Comparison of ENCODE assay signal across 19 cellular contexts in the genomic region with DNA sequence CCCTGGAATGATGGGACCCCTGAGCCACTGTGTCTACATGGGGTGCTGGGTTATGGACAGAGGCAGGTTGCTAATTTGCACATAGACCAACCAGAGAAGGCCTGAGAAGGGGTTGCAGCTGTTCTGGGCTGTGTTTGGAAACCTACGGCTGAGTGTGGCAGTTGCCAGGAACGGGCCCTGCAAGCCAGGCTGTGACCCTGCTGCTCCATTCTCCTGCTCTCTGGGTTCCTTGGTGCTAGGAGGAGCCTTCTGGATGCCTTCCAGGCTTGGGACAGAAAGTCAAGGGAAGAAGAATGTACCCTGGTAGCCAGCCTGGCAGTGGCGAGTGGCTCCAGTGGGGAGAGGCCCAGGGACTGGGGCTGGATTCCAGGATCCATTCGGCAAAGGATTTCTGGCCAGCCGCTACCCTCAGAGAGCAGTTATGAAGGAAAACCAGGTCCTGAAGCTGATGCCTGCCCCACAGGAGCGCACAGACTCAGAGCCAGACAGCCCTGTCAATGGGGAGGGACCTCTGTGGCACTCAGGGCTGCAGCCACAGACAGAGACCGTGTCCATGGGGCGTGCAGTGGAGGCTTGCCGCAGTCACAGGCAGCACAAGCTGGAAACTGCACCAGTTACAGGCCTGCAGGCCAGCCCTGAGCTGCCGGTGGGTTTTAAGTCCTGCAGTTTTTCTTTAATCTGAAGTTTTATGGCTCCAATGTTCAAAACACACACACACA. TPM values are rescaled to one million over a fixed set of nuclear protein-coding genes. Genes with fewer than 3 reads are reported as not detected.
DNase-seq lines count a peak whose midpoint lies in the region; ATAC-seq, FAIRE-seq and TF ChIP-seq lines count a peak whose summit lies in the region.
"Had no signal": no experiment of that assay in that cellular context is flagged by ENCODE, and none has a peak within 500 bp of the region (broad histone marks: within the 10 kb centered on the region; RNA-seq: fewer than 3 reads in every experiment).

No MANE protein-coding gene starts in this region.

- no peak overlapping the region for H4K8ac ChIP-seq in H1 (ENCODE audit: extremely low read depth, insufficient read depth, low read length)

- H2BK120ac ChIP-seq in H1 (replicated peaks; ENCODE audit: low read depth, low read length) = no peak overlapping the region

- no peaks in the 10 kb centered on the region for H3K9me3 ChIP-seq in H1 (ENCODE audit: insufficient read depth in 2 of 2, low read depth in 1 of 2, low read length in 1 of 2)
- no peaks in the 10 kb centered on the region for H3K9me3 ChIP-seq in body of pancreas

- H3K56ac ChIP-seq in H1 (replicated peaks; ENCODE audit: insufficient read length, low read depth, low read length) = no peak overlapping the region

- H3K18ac ChIP-seq in H1 (ENCODE audit: extremely low read depth, low read length) = no peak overlapping the region

- H3K4me1 ChIP-seq in H1 (replicated peaks in 1 of 4; ENCODE audit: control insufficient read depth in 3 of 4, insufficient read depth in 4 of 4, low read length in 3 of 4) = no peaks in the 10 kb centered on the region
- H3K4me1 ChIP-seq in body of pancreas = no peaks in the 10 kb centered on the region

- H3K4me3 ChIP-seq in H1 (ENCODE audit: extremely low read depth in 1 of 4, insufficient read depth in 2 of 4, low read depth in 3 of 4, low read length in 4 of 4) = no peak overlapping the region
- no peak overlapping the region for H3K4me3 ChIP-seq in body of pancreas

- H3K9ac ChIP-seq in H1 (replicated peaks in 1 of 4; ENCODE audit: extremely low read depth in 1 of 4, low read depth in 3 of 4, low read length in 3 of 4) = no peak overlapping the region

- POLR2A ChIA-PET in H1 (lab: Charles Lee; ENCODE audit: partially characterized antibody) = interaction anchor here (1.3 to 1.6 kb wide), 4 partner anchors 9 to 144 kb away, joined by 3 to 4 read pairs (median 4); partner anchors contain the start of gene ACAD9

- 96% methylated on average over 10 of the region's 10 CpGs; no CpG with 5 or more reads in 1 of the 2 experiments for WGBS in H1 (ENCODE audit: extremely low coverage in 1 of 2, insufficient coverage in 1 of 2, insufficient read length in 1 of 2, insufficient replicate concordance in 2 of 2, low coverage in 1 of 2, low lambda C conversion rate in 2 of 2, missing lambda C conversion rate in 1 of 2), 2 experiments
- 93 to 96% methylated on average over 9 to 10 of the region's 10 CpGs for WGBS in body of pancreas, 2 donors

- peak; percentile 51 for ATAC-seq in Right ventricle myocardium inferior
- ATAC-seq in HG03139 (IDR thresholded peaks at IDR 0.05; ENCODE audit: unreplicated experiment) = no peak
- ATAC-seq in body of pancreas = no peak
- ATAC-seq: PC-3 had no signal

- H3K79me1 ChIP-seq in H1 (ENCODE audit: low read depth, low read length) = no peaks in the 10 kb centered on the region

- H3K14ac ChIP-seq in H1 (ENCODE audit: insufficient read length) = no peak overlapping the region

- no peaks in the 10 kb centered on the region; a peak in 1 of 4 replicates for H3K79me2 ChIP-seq in H1 (ENCODE audit: control insufficient read depth in 1 of 2, insufficient read depth in 2 of 2, low read length in 2 of 2)

- peaks cover 0 to 2% of the 10 kb centered on the region in 2 experiments for H4K20me1 ChIP-seq in H1 (replicated peaks in 1 of 2; ENCODE audit: control insufficient read depth in 1 of 2, insufficient read depth in 2 of 2, low read length in 2 of 2)

- H3K4me1 Mint-ChIP-seq in type B pancreatic cell (ENCODE audit: unreplicated experiment) = no peaks in the 10 kb centered on the region

- no peaks in the 10 kb centered on the region for H3K27me3 Mint-ChIP-seq in type B pancreatic cell

- TF ChIP-seq EP300 in H1 (IDR thresholded peaks at IDR 0.05; ENCODE audit: borderline replicate concordance in 1 of 2, low read depth in 2 of 2, low read length in 2 of 2) = no peak

- no peak overlapping the region for H4K5ac ChIP-seq in H1 (ENCODE audit: insufficient read length, low read depth, low read length)

- H3K27me3 ChIP-seq in H1 (replicated peaks in 1 of 4; ENCODE audit: control insufficient read depth in 3 of 4, extremely low read depth in 1 of 4, insufficient read depth in 3 of 4, low read length in 3 of 4) = no peaks in the 10 kb centered on the region
- no peaks in the 10 kb centered on the region for H3K27me3 ChIP-seq in body of pancreas

- TF ChIP-seq CTCF in H1 (IDR thresholded peaks at IDR 0.05; ENCODE audit: control extremely low read depth in 1 of 3, insufficient read depth in 1 of 3, low read depth in 1 of 3, low read length in 3 of 3) (no peak), type B pancreatic cell (conservative IDR thresholded peaks at IDR 0.05) (no peak), body of pancreas (IDR thresholded peaks at IDR 0.05) (no peak)

- no peak overlapping the region for H3K23ac ChIP-seq in H1 (ENCODE audit: insufficient read length)

- H2BK15ac ChIP-seq in H1 (ENCODE audit: low read length) = no peak overlapping the region

- FAIRE-seq in H1 (lab: Jason Lieb, UNC) = no peak
- FAIRE-seq: frontal cortex had no signal

- CTCF ChIA-PET in H1 (lab: Charles Lee; ENCODE audit: partially characterized antibody) = interaction anchor here (0.6 to 1.4 kb wide), 5 partner anchors 13 to 196 kb away, joined by 3 read pairs; no protein-coding TSS in a partner anchor

- no peaks in the 10 kb centered on the region for H3K23me2 ChIP-seq in H1 (ENCODE audit: low read depth, low read length)

- H3K9me3 Mint-ChIP-seq in type B pancreatic cell = no peaks in the 10 kb centered on the region

- DNase-seq in Right ventricle myocardium inferior (ENCODE audit: missing footprints) (no peak), cardiac septum (ENCODE audit: low spot score) (no peak), H1 (ENCODE audit: low read depth in 1 of 2, low spot score in 2 of 2) (no peak), myocyte (ENCODE audit: low read depth) (peak; percentile 84), type B pancreatic cell (ENCODE audit: extremely low spot score, unreplicated experiment) (no peak), body of pancreas (no peak), SK-N-DZ (ENCODE audit: low spot score) (no peak)
- DNase-seq: activated naive CD4-positive, alpha-beta T cell treated with Interleukin-2 at 50 U/mL for 16 hours; central memory CD4-positive, alpha-beta T cell; COR-L47; NCI-H1930; NCI-H526; PC-3; posterior cingulate gyrus; stimulated activated CD4-positive, alpha-beta T cell treated with anti-CD3 and anti-CD28 coated beads, Interleukin-15, amount 100 ng/mL, for 24 hours; SW 1271 had no signal

- H2BK20ac ChIP-seq in H1 (ENCODE audit: low read length) = no peak overlapping the region

- H2BK12ac ChIP-seq in H1 (ENCODE audit: low read depth, low read length) = no peak overlapping the region

- no peak overlapping the region for H4K91ac ChIP-seq in H1 (replicated peaks; ENCODE audit: insufficient read length, low read length)

- H3K4me2 ChIP-seq in H1 (ENCODE audit: insufficient read depth in 1 of 2, low read depth in 2 of 2, low read length in 2 of 2) = no peak overlapping the region

- H3K36me3 ChIP-seq in H1 (ENCODE audit: control insufficient read depth in 2 of 4, insufficient read depth in 4 of 4, low read length in 3 of 4) (peaks cover 0 to 6% (median 1%) of the 10 kb centered on the region in 4 experiments; a peak in 3 of 8 replicates), body of pancreas (replicated peaks in 1 of 2; ENCODE audit: insufficient read depth in 1 of 2, low read depth in 2 of 2) (no peaks in the 10 kb centered on the region)

- H2AFZ ChIP-seq in H1 (ENCODE audit: low read length) = no peak overlapping the region

- H3K4me3 Mint-ChIP-seq in type B pancreatic cell = no peak overlapping the region

- H3K36me3 Mint-ChIP-seq in type B pancreatic cell = peaks cover 10% of the 10 kb centered on the region

- intact Hi-C loops in Right ventricle myocardium inferior (cut with DNase I) = no loop called here
- intact Hi-C loops in cardiac septum (cut with DNase I) = no loop called here
- intact Hi-C loops in body of pancreas (cut with DNase I) = no loop called here

- TF ChIP-seq POLR2A in H1 (IDR thresholded peaks at IDR 0.05; ENCODE audit: control extremely low read depth in 1 of 2, low read depth in 2 of 2, low read length in 2 of 2) (no peak), body of pancreas (IDR thresholded peaks at IDR 0.05) (no peak)

- H3K4ac ChIP-seq in H1 (replicated peaks; ENCODE audit: insufficient read length, low read depth, low read length) = peak overlapping the region; percentile 69

- no peak overlapping the region for H2BK5ac ChIP-seq in H1 (ENCODE audit: low read depth, low read length)

- no peak for TF ChIP-seq RAD21 in H1 (IDR thresholded peaks at IDR 0.05 in 1 of 2, conservative IDR thresholded peaks at IDR 0.05 in 1 of 2; ENCODE audit: low read depth in 2 of 2, low read length in 2 of 2)

- H2AK5ac ChIP-seq in H1 (ENCODE audit: low read depth, low read length) = no peak overlapping the region

- no peak overlapping the region for H3K27ac ChIP-seq in H1 (ENCODE audit: low read depth, low read length)
- no peak overlapping the region for H3K27ac ChIP-seq in body of pancreas
- H3K27ac ChIP-seq: VCaP had no signal

- peak overlapping the region; percentile 29 for H3K27ac Mint-ChIP-seq in type B pancreatic cell

TF ChIP-seq in H1, 55 proteins besides CTCF, POLR2A, EP300 and RAD21:
- TF ChIP-seq POLR2AphosphoS5 (IDR thresholded peaks at IDR 0.05; ENCODE audit: low read depth, low read length) (peak; percentile 32; the same call in 1 of the 2 replicates), KDM5A (IDR thresholded peaks at IDR 0.05; ENCODE audit: low read length) (no peak)

RNA-seq across cellular contexts. Expression of gene ACAD9, which starts 55.1 kb away (rescaled TPM):
- total RNA-seq in Right ventricle myocardium inferior (42.0 TPM), cardiac septum (29.3 TPM), myocyte (38.1 and 42.3 TPM in 2 replicates), type B pancreatic cell (ENCODE audit: low replicate concordance) (54.1 and 56.1 TPM in 2 replicates), body of pancreas (10 to 100 TPM; 22.8 to 46.5 TPM)
- total RNA-seq in H1 (2021; fragmentation: NEBNext Ultra II Directional; extraction: Animal tissue kit (Norgen Biotek cat#: 25700)) = 28.9 and 32.8 TPM in 2 replicates
- 27.5 and 35.1 TPM in 2 replicates for polyA plus RNA-seq in H1 (2011; rRNA removed)
- polyA plus RNA-seq in H1 (2011; cell fraction: cytosol; rRNA removed) = 33.2 TPM
- 74.1 TPM for polyA plus RNA-seq in H1 (2011; cell fraction: nucleus; rRNA removed)
- 17.7 to 25.6 TPM (median 24.2 TPM) in 4 replicates for polyA plus RNA-seq in H1 (2012, experiment 1 of 2)
- 11.8 TPM for polyA plus RNA-seq in H1 (2012, experiment 2 of 2)
- 16.7 TPM for polyA plus RNA-seq in H1 (2013, experiment 1 of 2)
- polyA plus RNA-seq in H1 (2013, experiment 2 of 2) = 17.5 TPM
- polyA minus RNA-seq in H1 (2011; rRNA and poly(A)+ RNA removed) = 36.4 and 37.2 TPM in 2 replicates
- 21.8 TPM for polyA minus RNA-seq in H1 (2011; cell fraction: cytosol; rRNA and poly(A)+ RNA removed)
- polyA minus RNA-seq in H1 (2011; cell fraction: nucleus; rRNA and poly(A)+ RNA removed) = 78.1 TPM
- 36.4 TPM for polyA plus RNA-seq in myocyte (2012)
- polyA plus RNA-seq in SK-N-DZ (2014; cell fraction: cytosol; rRNA removed) = 28.7 and 30.0 TPM in 2 replicates
- polyA plus RNA-seq in SK-N-DZ (2014; cell fraction: nucleus; rRNA removed) = 70.2 and 104 TPM in 2 replicates
